Comparison of ENCODE assay signal across 1 cellular context in the genomic region with DNA sequence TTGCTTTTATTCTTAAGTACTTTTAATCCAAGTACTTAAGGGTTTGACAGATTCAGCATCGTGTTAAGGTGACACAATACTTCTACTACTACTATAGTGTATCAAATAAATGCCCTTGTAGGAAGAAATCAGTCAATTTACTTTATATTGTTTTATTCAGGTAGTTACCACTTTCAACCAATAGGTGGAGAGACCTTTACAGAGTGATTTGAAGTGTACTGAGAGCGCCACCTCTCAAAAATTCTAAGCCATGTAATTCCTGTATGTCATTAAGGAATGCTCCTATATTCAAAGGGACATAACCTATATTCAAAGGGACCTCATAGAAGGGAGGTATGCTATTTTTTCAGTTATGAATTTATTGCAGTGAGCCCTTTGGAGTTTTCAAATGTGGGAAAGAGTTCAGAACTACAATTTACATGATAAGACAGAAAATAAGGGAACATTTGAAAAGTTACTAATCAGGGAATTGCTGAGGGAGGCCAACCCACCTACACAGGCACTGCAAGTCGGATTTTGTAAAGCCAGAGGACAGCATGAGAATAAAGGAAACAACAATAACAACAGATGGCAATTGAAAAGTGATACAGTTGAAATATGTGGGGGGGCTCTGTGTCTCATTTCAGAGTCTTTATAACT.
TF ChIP-seq lines count a peak whose summit lies in the region.

No MANE protein-coding gene starts in this region.

TF ChIP-seq in H1, 55 proteins besides CTCF, POLR2A, EP300 and RAD21 (continued from another document):
- TF ChIP-seq CHD7 (IDR thresholded peaks at IDR 0.05; ENCODE audit: insufficient replicate concordance, low read length) (peak; percentile 45), JUN (IDR thresholded peaks at IDR 0.05; ENCODE audit: low read depth, low read length) (no peak)
